In the genomic region with DNA sequence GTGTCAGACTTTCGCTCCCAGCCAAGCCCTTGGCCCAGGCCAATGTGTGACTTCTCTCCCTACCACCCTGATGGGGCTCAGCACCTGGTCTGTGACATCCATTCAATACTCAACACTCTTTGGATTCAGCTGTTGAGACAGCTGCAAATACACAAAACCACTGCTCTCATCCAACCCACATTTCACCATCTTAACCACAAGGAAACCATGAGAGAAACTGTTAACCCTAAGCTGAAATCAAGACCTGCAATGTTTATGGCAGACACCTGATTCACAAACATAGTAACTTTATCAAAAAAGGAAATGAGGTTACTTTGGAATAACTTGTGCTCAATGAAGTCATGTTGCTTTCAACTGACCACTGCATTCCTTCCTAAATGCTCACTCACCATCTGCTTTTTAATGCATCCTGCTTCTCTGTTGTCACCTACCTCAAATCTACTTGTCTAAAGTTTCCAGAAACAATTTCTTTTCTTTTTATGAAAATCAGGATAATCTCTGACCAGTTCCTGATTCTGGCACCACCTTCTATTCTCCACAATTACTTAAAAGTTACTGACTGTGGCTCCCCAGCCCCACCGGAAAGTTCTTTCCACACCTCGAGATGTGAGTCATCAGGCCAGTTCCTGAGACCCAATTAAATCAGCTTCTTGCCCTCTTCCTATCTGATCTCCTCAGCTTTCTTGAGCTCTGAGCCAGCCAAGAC, we compare ENCODE assay signal across 8 cellular contexts.
A peak's percentile ranks its signal among the peaks of the same experiment; 100 is the strongest.
DNase-seq lines count a peak whose midpoint lies in the region; ATAC-seq, FAIRE-seq and TF ChIP-seq lines count a peak whose summit lies in the region.

No MANE protein-coding gene starts in this region.

- TF ChIP-seq EP300 in HepG2 (IDR thresholded peaks at IDR 0.05; ENCODE audit: low read depth in 2 of 2, low read length in 2 of 2) (no peak), HepG2 (CRISPR knock-in tag; IDR thresholded peaks at IDR 0.05; ENCODE audit: borderline replicate concordance) (no peak)

- DNase-seq in AG04449 (ENCODE audit: low read depth, low spot score) = peak; percentile 54
- peak; percentile 8 for DNase-seq in NAMALWA (ENCODE audit: low spot score)
- DNase-seq in effector memory CD8-positive, alpha-beta T cell = peak in 2 of 3 experiments; percentile 4 to 7
- DNase-seq in activated gamma-delta T cell treated with Interleukin-2 at 50 U/mL for 16 hours = no peak
- no peak for DNase-seq in HepG2 (ENCODE audit: low spot score)
- DNase-seq in middle frontal gyrus (ENCODE audit: extremely low spot score, low spot score) = no peak

- ATAC-seq in GM19463 (IDR thresholded peaks at IDR 0.05; ENCODE audit: unreplicated experiment) (peak; percentile 54), HG02884 (IDR thresholded peaks at IDR 0.05; ENCODE audit: unreplicated experiment) (no peak), HepG2 (no peak)
- ATAC-seq in effector memory CD8-positive, alpha-beta T cell (replicated peaks) = peak; percentile 79

- CTCF ChIA-PET in AG04449 (lab: Yijun Ruan, JAX) (interaction anchor here (0.9 to 3.7 kb wide), 5 partner anchors 9 to 35 kb away, joined by 3 to 30 read pairs (median 3); no protein-coding TSS in a partner anchor), HepG2 (lab: Yijun Ruan, JAX; ENCODE audit: low intra/inter-chr PET ratio, low total read pairs) (no interaction called here)

- no peaks in the 10 kb centered on the region for H3K36me3 Mint-ChIP-seq in effector memory CD8-positive, alpha-beta T cell (ENCODE audit: insufficient read depth)

- POLR2A ChIA-PET in AG04449 (lab: Yijun Ruan, JAX) = interaction anchor here (1.0 to 2.0 kb wide), 3 partner anchors 12 to 75 kb away, joined by 4 to 8 read pairs (median 4); no protein-coding TSS in a partner anchor
- POLR2A ChIA-PET in HepG2 (lab: Yijun Ruan, JAX) = no interaction called here

- FAIRE-seq in HepG2 (lab: Jason Lieb, UNC) = no peak

- H3K9me3 ChIP-seq in HepG2 (ENCODE audit: low read length) = no peaks in the 10 kb centered on the region

- H3K79me2 ChIP-seq in HepG2 (ENCODE audit: insufficient read depth, low read length) = no peaks in the 10 kb centered on the region

- H4K20me1 ChIP-seq in HepG2 (ENCODE audit: insufficient read depth, low read length) = no peaks in the 10 kb centered on the region

- no peak for TF ChIP-seq RAD21 in HepG2 (CRISPR knock-in tag; IDR thresholded peaks at IDR 0.05)

- intact Hi-C loops in HepG2 (cut with micrococcal nuclease; ENCODE audit: unreplicated experiment) = no loop called here

- no peak overlapping the region for H3K27ac Mint-ChIP-seq in effector memory CD8-positive, alpha-beta T cell

- H3K4me3 ChIP-seq in AG04449 (ENCODE audit: low read depth, low read length) (no peak overlapping the region), HepG2 (replicated peaks in 1 of 3; ENCODE audit: insufficient read depth in 1 of 3, low read depth in 2 of 3, low read length in 3 of 3) (no peak overlapping the region)

- H3K4me1 ChIP-seq in HepG2 (ENCODE audit: insufficient read depth, low read length) = 0 out of 2 replicates have a peak, but pooled peaks cover 4% of the 10 kb centered on the region

- no peak for TF ChIP-seq POLR2A in HepG2 (IDR thresholded peaks at IDR 0.05; ENCODE audit: insufficient read depth in 1 of 2, low read depth in 2 of 2, low read length in 2 of 2)

- no peak overlapping the region for H3K4me3 Mint-ChIP-seq in effector memory CD8-positive, alpha-beta T cell

- H3K27ac ChIP-seq in HepG2 (ENCODE audit: extremely low read length, insufficient read depth, low read length) = no peak overlapping the region

- peaks cover 9 to 17% of the 10 kb centered on the region in 2 donors for H3K4me1 Mint-ChIP-seq in effector memory CD8-positive, alpha-beta T cell (ENCODE audit: low read depth in 2 of 2)

- no peak overlapping the region for H3K4me2 ChIP-seq in HepG2 (ENCODE audit: low read depth, low read length)

- no TSS peak for BruUV-seq in HepG2 (replicated peaks; lab: Mats Ljungman, UMichigan)

- peaks cover 0 to 2% of the 10 kb centered on the region in 2 donors for H3K9me3 Mint-ChIP-seq in effector memory CD8-positive, alpha-beta T cell

- in situ Hi-C loops in HepG2 (cut with HindIII; ENCODE audit: extremely low pct_ligation_motif_present, low pct_unique_long_range_greater_than_20kb) = no loop called here

- no peak overlapping the region for H2AFZ ChIP-seq in HepG2 (ENCODE audit: low read length)

- peaks cover 38 to 61% of the 10 kb centered on the region in 2 donors for H3K27me3 Mint-ChIP-seq in effector memory CD8-positive, alpha-beta T cell

- 0% methylated on average over 3 of the region's 3 CpGs for WGBS in HepG2 (ENCODE audit: low lambda C conversion rate)

- peaks cover 5 to 45% of the 10 kb centered on the region in 2 experiments; a peak in 4 of 5 replicates for H3K27me3 ChIP-seq in HepG2 (ENCODE audit: control insufficient read depth in 1 of 2, insufficient read depth in 2 of 2, low read length in 2 of 2)

- H3K9ac ChIP-seq in HepG2 (ENCODE audit: insufficient read depth, low read depth, low read length) = no peak overlapping the region

- no peaks in the 10 kb centered on the region for H3K36me3 ChIP-seq in HepG2 (replicated peaks in 1 of 2; ENCODE audit: control insufficient read depth in 1 of 2, insufficient read depth in 2 of 2, low read length in 2 of 2)

- TF ChIP-seq CTCF in AG04449 (IDR thresholded peaks at IDR 0.05; ENCODE audit: insufficient read depth, low read length, missing control alignments) = no peak
- no peak for TF ChIP-seq CTCF in HepG2 (CRISPR knock-in tag; IDR thresholded peaks at IDR 0.05)

TF ChIP-seq in HepG2, 621 proteins besides CTCF, POLR2A, EP300 and RAD21:
- TF ChIP-seq THAP11 (CRISPR knock-in tag; IDR thresholded peaks at IDR 0.05) = no peak
- no peak for TF ChIP-seq MXD4 (CRISPR knock-in tag; IDR thresholded peaks at IDR 0.05)
- no peak for TF ChIP-seq ZNF577 (CRISPR knock-in tag; IDR thresholded peaks at IDR 0.05; ENCODE audit: borderline replicate concordance, low read depth)
- TF ChIP-seq ZNF556 (CRISPR knock-in tag; IDR thresholded peaks at IDR 0.05; ENCODE audit: borderline replicate concordance) = no peak
- TF ChIP-seq ZNF672 (CRISPR knock-in tag; IDR thresholded peaks at IDR 0.05) = no peak
- no peak for TF ChIP-seq ZNF607 (CRISPR knock-in tag; IDR thresholded peaks at IDR 0.05; ENCODE audit: borderline replicate concordance)
- TF ChIP-seq EHMT2 (IDR thresholded peaks at IDR 0.05; ENCODE audit: borderline replicate concordance, low read depth, low read length) = no peak
- no peak for TF ChIP-seq MAFK (conservative IDR thresholded peaks at IDR 0.05 in 1 of 2, IDR thresholded peaks at IDR 0.05 in 1 of 2; ENCODE audit: low read length in 2 of 2)
- no peak for TF ChIP-seq U2AF1 (optimal IDR thresholded peaks at IDR 0.05; ENCODE audit: low read depth, low read length)
- no peak for TF ChIP-seq MEF2D (CRISPR knock-in tag; IDR thresholded peaks at IDR 0.05)
- TF ChIP-seq ZNF564 (CRISPR knock-in tag; IDR thresholded peaks at IDR 0.05) = no peak
- TF ChIP-seq PAF1 (CRISPR knock-in tag; IDR thresholded peaks at IDR 0.05) = no peak
- TF ChIP-seq STAT5B (CRISPR knock-in tag; IDR thresholded peaks at IDR 0.05) = no peak
- TF ChIP-seq ZNF160 (CRISPR knock-in tag; IDR thresholded peaks at IDR 0.05) = no peak
- TF ChIP-seq ZNF468 (CRISPR knock-in tag; IDR thresholded peaks at IDR 0.05) = no peak
- TF ChIP-seq, protein P1, sequence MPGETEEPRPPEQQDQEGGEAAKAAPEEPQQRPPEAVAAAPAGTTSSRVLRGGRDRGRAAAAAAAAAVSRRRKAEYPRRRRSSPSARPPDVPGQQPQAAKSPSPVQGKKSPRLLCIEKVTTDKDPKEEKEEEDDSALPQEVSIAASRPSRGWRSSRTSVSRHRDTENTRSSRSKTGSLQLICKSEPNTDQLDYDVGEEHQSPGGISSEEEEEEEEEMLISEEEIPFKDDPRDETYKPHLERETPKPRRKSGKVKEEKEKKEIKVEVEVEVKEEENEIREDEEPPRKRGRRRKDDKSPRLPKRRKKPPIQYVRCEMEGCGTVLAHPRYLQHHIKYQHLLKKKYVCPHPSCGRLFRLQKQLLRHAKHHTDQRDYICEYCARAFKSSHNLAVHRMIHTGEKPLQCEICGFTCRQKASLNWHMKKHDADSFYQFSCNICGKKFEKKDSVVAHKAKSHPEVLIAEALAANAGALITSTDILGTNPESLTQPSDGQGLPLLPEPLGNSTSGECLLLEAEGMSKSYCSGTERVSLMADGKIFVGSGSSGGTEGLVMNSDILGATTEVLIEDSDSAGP (CRISPR knock-in tag; IDR thresholded peaks at IDR 0.05; ENCODE audit: borderline replicate concordance) = no peak
- TF ChIP-seq SIN3B (IDR thresholded peaks at IDR 0.05; ENCODE audit: low read length) = no peak
- no peak for TF ChIP-seq SRSF9 (IDR thresholded peaks at IDR 0.05; ENCODE audit: borderline replicate concordance, insufficient read depth, low read depth, low read length, poor library complexity, severe bottlenecking)

Comparison
In these comparisons a context has a peak if more than half of its experiments do, and no peak if none do; other contexts are left out.
1. DNase-seq: peak in AG04449 (single experiment), NAMALWA (single experiment) and effector memory CD8-positive, alpha-beta T cell (2 of 3); none in activated gamma-delta T cell treated with Interleukin-2 at 50 U/mL for 16 hours (single experiment), HepG2 (single experiment) and middle frontal gyrus (single experiment).
2. ATAC-seq: peak in GM19463 (single experiment) and effector memory CD8-positive, alpha-beta T cell (single experiment); none in HG02884 (single experiment) and HepG2 (single experiment).